Comparison of ENCODE assay signal across 17 cellular contexts in the genomic region with DNA sequence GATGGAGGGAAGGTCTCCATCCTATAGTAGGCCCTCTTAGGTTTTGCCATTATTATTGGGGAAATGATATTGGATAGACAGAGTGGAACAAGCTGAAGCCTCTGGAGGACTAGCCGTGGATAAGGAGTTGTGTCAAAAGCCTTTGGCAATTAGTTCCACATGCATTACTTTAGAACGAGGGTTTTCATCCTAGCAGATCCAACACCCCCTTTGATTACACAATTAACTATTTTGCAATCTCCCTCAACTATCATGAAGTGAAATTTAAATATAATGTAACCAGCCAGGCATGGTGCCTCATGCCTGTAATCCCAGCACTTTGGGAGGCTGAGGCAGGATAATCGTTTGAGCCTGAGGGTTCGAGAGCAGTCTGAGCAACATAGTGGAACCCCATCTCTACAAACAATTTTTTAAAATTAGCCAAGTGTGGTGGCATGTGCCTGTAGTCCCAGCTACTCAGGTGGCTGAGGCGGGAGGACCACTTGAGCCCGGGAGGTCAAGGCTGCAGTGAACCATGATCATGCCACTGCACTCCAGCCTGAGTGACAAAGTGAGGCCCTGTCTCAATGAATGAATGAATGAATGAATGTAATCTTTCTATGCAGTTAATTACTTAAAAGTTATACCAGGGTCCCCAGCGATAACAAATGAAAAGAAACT. TPM values are rescaled to one million over a fixed set of nuclear protein-coding genes. Genes with fewer than 3 reads are reported as not detected.
DNase-seq lines count a peak whose midpoint lies in the region; ATAC-seq and TF ChIP-seq lines count a peak whose summit lies in the region.
"Had no signal": no experiment of that assay in that cellular context is flagged by ENCODE, and none has a peak within 500 bp of the region (broad histone marks: within the 10 kb centered on the region; RNA-seq: fewer than 3 reads in every experiment).

No MANE protein-coding gene starts in this region.

- H3K4me1 Mint-ChIP-seq in osteocyte (ENCODE audit: unreplicated experiment) (peaks cover 63% of the 10 kb centered on the region), T-cell (peaks cover 3 to 10% (median 7%) of the 10 kb centered on the region in 3 donors)

- ATAC-seq in HG03175 (IDR thresholded peaks at IDR 0.05; ENCODE audit: unreplicated experiment) (no peak), T-cell (replicated peaks in 1 of 4) (no peak)

- H3K4me3 Mint-ChIP-seq in osteocyte (ENCODE audit: unreplicated experiment), result no peak overlapping the region
- H3K4me3 Mint-ChIP-seq in T-cell, result no peak overlapping the region
- H3K4me3 Mint-ChIP-seq: CD4-positive, CD25-positive, alpha-beta regulatory T cell had no signal

- POLR2A ChIA-PET in T-cell (lab: Charles Lee), result no interaction called here

- H3K36me3 Mint-ChIP-seq in osteocyte (ENCODE audit: unreplicated experiment), result peaks cover 7% of the 10 kb centered on the region
- peaks cover 70% of the 10 kb centered on the region for H3K36me3 Mint-ChIP-seq in T-cell

- TF ChIP-seq CTCF in osteocyte (IDR thresholded peaks at IDR 0.05), result no peak

- H3K27ac Mint-ChIP-seq in osteocyte (ENCODE audit: unreplicated experiment) (peak overlapping the region; percentile 13), T-cell (no peak overlapping the region)
- H3K27ac Mint-ChIP-seq: IgD-negative memory B cell had no signal

- H3K27me3 Mint-ChIP-seq in osteocyte (ENCODE audit: unreplicated experiment) (no peaks in the 10 kb centered on the region), T-cell (no peaks in the 10 kb centered on the region)
- H3K27me3 Mint-ChIP-seq: CD4-positive, CD25-positive, alpha-beta regulatory T cell had no signal

- CTCF ChIA-PET in T-cell (lab: Charles Lee), result no interaction called here

- peak; percentile 24 for DNase-seq in CD1c-positive myeloid dendritic cell (ENCODE audit: extremely low spot score)
- peak; percentile 70 for DNase-seq in MV-4-11 (lab: John Stamatoyannopoulos, UW)
- peak; percentile 68 for DNase-seq in amniotic epithelial cell (ENCODE audit: low read depth)
- DNase-seq in osteocyte (ENCODE audit: extremely low spot score, unreplicated experiment), result peak; percentile 53
- DNase-seq in T-cell, result no peak
- no peak for DNase-seq in GM19240 (ENCODE audit: insufficient read length, low spot score)
- DNase-seq: CD4-positive, CD25-positive, alpha-beta regulatory T cell; EL; HCEC 1CT; NCI-H1048; NCI-H1436 treated with DMSO at 0.1 percent for 48 hours; NCI-H2081; NCI-H510A; NCI-H82; SHP77 had no signal

- H3K9me3 Mint-ChIP-seq in osteocyte (ENCODE audit: unreplicated experiment) (no peaks in the 10 kb centered on the region), T-cell (no peaks in the 10 kb centered on the region)
- H3K9me3 Mint-ChIP-seq: IgD-negative memory B cell had no signal

RNA-seq across cellular contexts. Expression of a gene that starts 56.8 kb away (rescaled TPM):
- total RNA-seq in osteocyte (21.2 and 21.9 TPM in 2 replicates), T-cell (10 to 100 TPM; 12.5 to 33.0 (median 14.6) TPM)

Comparison
In these comparisons a context has a peak if more than half of its experiments do, and no peak if none do; other contexts are left out.
1. DNase-seq: peak in CD1c-positive myeloid dendritic cell (single experiment), MV-4-11 (single experiment), amniotic epithelial cell (single experiment) and osteocyte (single experiment); none in T-cell (0 of 34) and GM19240 (single experiment).